Comparison of ENCODE assay signal across 31 cellular contexts in the genomic region with DNA sequence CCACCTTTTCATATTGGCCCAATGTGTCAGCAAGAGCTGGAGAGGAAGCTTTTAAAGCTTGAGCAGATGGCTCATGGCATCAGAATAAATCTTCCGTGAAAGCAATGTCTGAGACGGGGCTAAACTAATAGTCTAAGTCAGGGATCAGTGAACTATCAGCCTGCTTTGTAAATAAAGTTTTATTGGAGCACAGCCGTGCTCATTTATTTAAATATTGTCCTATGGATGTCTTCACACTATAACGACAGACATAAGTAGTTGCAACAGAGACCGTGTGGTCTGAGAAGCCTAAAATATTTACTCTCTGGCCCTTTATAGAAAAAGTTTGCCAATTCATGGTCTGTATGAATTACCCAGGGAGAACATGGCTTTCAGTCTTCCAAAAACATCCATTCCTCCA.
"Had no signal": no experiment of that assay in that cellular context is flagged by ENCODE, and none has a peak within 500 bp of the region (broad histone marks: within the 10 kb centered on the region; RNA-seq: fewer than 3 reads in every experiment).

No MANE protein-coding gene starts in this region.

- H3K79me2 ChIP-seq: parathyroid adenoma had no signal

- ATAC-seq: activated CD4-positive, CD25-positive, alpha-beta regulatory T cell treated with anti-CD3 and anti-CD28 coated beads, Interleukin-2, amount 50 U/mL, for 24 hours; body of pancreas; left lung; lower lobe of right lung; natural killer cell; psoas muscle had no signal

- DNase-seq: activated CD4-positive, alpha-beta memory T cell treated with anti-CD3 and anti-CD28 coated beads for 36 hours; activated CD4-positive, alpha-beta T cell treated with anti-CD3 and anti-CD28 coated beads for 48 hours; activated CD8-positive, alpha-beta memory T cell treated with anti-CD3 and anti-CD28 coated beads, Interleukin-2, amount 50 U/mL, for 4 hours; activated effector memory CD4-positive, alpha-beta T cell treated with anti-CD3 and anti-CD28 coated beads, Interleukin-2, amount 50 U/mL, for 16 hours; activated naive CD8-positive, alpha-beta T cell treated with anti-CD3 and anti-CD28 coated beads for 36 hours; activated T-cell treated with anti-CD3 and anti-CD28 coated beads, Interleukin-2, amount 50 U/mL, for 1 hour; aorta; effector CD4-positive, alpha-beta T cell; esophagus squamous epithelium; left lung; lower lobe of right lung; mesendoderm; natural killer cell; occipital lobe; psoas muscle; stimulated activated CD4-positive, alpha-beta T cell treated with anti-CD3 and anti-CD28 coated beads, Interleukin-15, amount 100 ng/mL, for 24 hours; stimulated activated CD4-positive, alpha-beta T cell treated with anti-CD3 and anti-CD28 coated beads, Interleukin-2, amount 100 ng/mL, for 24 hours; stimulated activated naive B cell treated with anti-CD40 and anti-IgM and Interleukin-4, amounts not matched to agents 10 μg/mL and 1 μg/mL and 100 μg/mL, for 72 hours had no signal

- H3K9me3 ChIP-seq: adrenal gland, body of pancreas, esophagus squamous epithelium, left lung, lower lobe of right lung, psoas muscle, right atrium auricular region, suprapubic skin, tibial nerve had no signal

- H3K27me3 ChIP-seq: adrenal gland, body of pancreas, esophagus squamous epithelium, left lung, neural progenitor cell, right atrium auricular region, suprapubic skin, tibial nerve had no signal

- H3K4me2 ChIP-seq: neural progenitor cell had no signal

- H3K4me3 ChIP-seq: adrenal gland, body of pancreas, esophagus squamous epithelium, left lung, lower lobe of right lung, neural progenitor cell, psoas muscle, right atrium auricular region, suprapubic skin, tibial nerve had no signal

- FAIRE-seq: colon, frontal cortex, TTC549, urothelium cell line had no signal

- H3K36me3 ChIP-seq: adrenal gland, esophagus squamous epithelium, left lung, lower lobe of right lung, neural progenitor cell, right atrium auricular region, suprapubic skin, tibial nerve had no signal

- H3K27ac ChIP-seq: adrenal gland, body of pancreas, esophagus squamous epithelium, left lung, lower lobe of right lung, neural progenitor cell, parathyroid adenoma, psoas muscle, right atrium auricular region, suprapubic skin, VCaP had no signal

- H3K9ac ChIP-seq: neural progenitor cell, parathyroid adenoma had no signal

- H3K4me1 ChIP-seq: adrenal gland, body of pancreas, neural progenitor cell, right atrium auricular region had no signal

- H2AFZ ChIP-seq: neural progenitor cell, parathyroid adenoma had no signal
